In the genomic region with DNA sequence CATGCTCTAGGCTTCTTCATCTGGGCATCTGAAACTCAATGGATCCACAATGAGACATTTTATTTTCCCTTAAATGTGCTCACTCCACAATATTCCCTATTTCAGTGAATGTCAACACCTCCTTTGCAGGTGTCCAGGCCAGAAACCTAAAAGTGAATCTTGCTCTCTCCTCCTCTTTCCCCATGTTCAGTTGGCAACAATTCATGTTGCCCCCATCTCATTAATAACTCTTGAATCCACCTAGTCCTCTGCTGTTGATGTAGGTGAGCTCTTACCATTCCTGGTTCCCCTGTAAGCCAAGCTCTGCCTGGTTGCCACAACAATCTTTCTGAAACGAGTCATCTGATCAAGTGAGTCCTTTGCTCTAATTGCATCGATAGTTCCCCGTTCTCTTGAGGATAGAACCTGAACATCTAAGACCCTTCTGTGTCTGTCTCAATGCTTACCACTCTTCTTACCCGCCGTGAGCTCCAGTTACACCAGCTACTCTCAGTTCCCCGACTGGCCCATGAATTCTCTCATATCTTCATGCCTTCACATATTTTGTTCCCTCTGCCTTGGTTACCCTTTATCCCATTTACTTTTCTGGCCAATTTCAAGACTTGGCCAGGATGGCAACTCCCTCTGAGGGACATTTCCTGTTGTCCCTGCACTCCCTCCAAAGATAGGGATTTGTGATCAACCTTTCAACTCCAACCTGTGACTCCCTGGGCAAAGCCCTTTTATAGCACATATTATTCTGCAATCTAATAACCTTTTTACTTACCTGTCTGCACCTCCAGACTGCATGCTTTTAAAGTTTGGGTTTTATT, we compare ENCODE assay signal across 8 cellular contexts. TPM values are rescaled to one million over a fixed set of nuclear protein-coding genes. Genes with fewer than 3 reads are reported as not detected.
"Had no signal": no experiment of that assay in that cellular context is flagged by ENCODE, and none has a peak within 500 bp of the region (broad histone marks: within the 10 kb centered on the region; RNA-seq: fewer than 3 reads in every experiment).

No MANE protein-coding gene starts in this region.

- H3K4me2 ChIP-seq: GM23338 had no signal

- DNase-seq: H9, HCEC 1CT, KBM-7 had no signal

- FAIRE-seq: H1, H54, HTR-8/SVneo had no signal

- H2AFZ ChIP-seq: GM23338 had no signal

- ATAC-seq: GM23338 had no signal

- H3K4me3 ChIP-seq: GM23338 had no signal

RNA-seq across cellular contexts. Expression of a gene that starts 35.9 kb away (rescaled TPM):
- polyA plus RNA-seq: GM23338, IgD-negative memory B cell had no signal
